In genomic region chr6:39061182-39061581, GRCh38 we compare ENCODE assay signal across 21 cellular contexts. TPM values are rescaled to one million over a fixed set of nuclear protein-coding genes. Genes with fewer than 3 reads are reported as not detected.
DNase-seq lines count a peak whose midpoint lies in the region; ATAC-seq and TF ChIP-seq lines count a peak whose summit lies in the region.
"Had no signal": no experiment of that assay in that cellular context is flagged by ENCODE, and none has a peak within 500 bp of the region (broad histone marks: within the 10 kb centered on the region; RNA-seq: fewer than 3 reads in every experiment).

No MANE protein-coding gene starts in this region.

- ATAC-seq in naive thymus-derived CD4-positive, alpha-beta T cell, result no peak
- ATAC-seq: GM12878 had no signal

- H3K27me3 ChIP-seq in naive thymus-derived CD4-positive, alpha-beta T cell (ENCODE audit: control insufficient read depth in 2 of 2, insufficient read depth in 2 of 2, low read length in 2 of 2), result no peaks in the 10 kb centered on the region

- no peaks in the 10 kb centered on the region for H3K9me3 ChIP-seq in naive thymus-derived CD4-positive, alpha-beta T cell (ENCODE audit: control insufficient read depth in 2 of 3, low read length in 3 of 3)
- H3K9me3 ChIP-seq: SJSA1 had no signal

- intact Hi-C loops in naive thymus-derived CD4-positive, alpha-beta T cell (cut with micrococcal nuclease), result no loop called here

- H3K27me3 Mint-ChIP-seq in naive thymus-derived CD4-positive, alpha-beta T cell, result peaks cover 0 to 24% (median 10%) of the 10 kb centered on the region in 5 donors

- DNase-seq in DMS79 treated with DMSO at 0.1 percent for 48 hours (lab: John Stamatoyannopoulos, UW) (peak; percentile 88), NCI-H2029 (lab: John Stamatoyannopoulos, UW) (peak; percentile 86), NCI-H524 treated with DMSO at 0.1 percent for 48 hours (lab: John Stamatoyannopoulos, UW) (no peak), NK-92 (lab: John Stamatoyannopoulos, UW; ENCODE audit: unreplicated experiment) (no peak), cerebellar nuclear complex (lab: John Stamatoyannopoulos, UW) (no peak)
- DNase-seq in naive thymus-derived CD4-positive, alpha-beta T cell, result no peak
- DNase-seq: ACHN; Calu3; CD4-positive, alpha-beta T cell; DND-41; GM23248; HCEC 1CT; NCI-H1694; NCI-H526; T-helper 2 cell had no signal

- H3K4me3 Mint-ChIP-seq in naive thymus-derived CD4-positive, alpha-beta T cell, result no peak overlapping the region
- H3K4me3 Mint-ChIP-seq: CD4-positive, alpha-beta T cell had no signal

- no peak overlapping the region for H3K4me3 ChIP-seq in naive thymus-derived CD4-positive, alpha-beta T cell (ENCODE audit: low read length)
- H3K4me3 ChIP-seq: GM12878, GM23248, SJSA1 had no signal

- TF ChIP-seq CTCF in C4-2B (conservative IDR thresholded peaks at IDR 0.05) (no peak), VCaP (conservative IDR thresholded peaks at IDR 0.05) (no peak)

- H3K27ac ChIP-seq in C4-2B, result peak overlapping the region; percentile 70
- H3K27ac ChIP-seq in VCaP, result peak overlapping the region; percentile 7; the same call in 1 of the 2 replicates
- H3K27ac ChIP-seq in naive thymus-derived CD4-positive, alpha-beta T cell (ENCODE audit: low read depth, low read length), result no peak overlapping the region
- H3K27ac ChIP-seq: GM23248, HL-60, SJSA1 had no signal

- peaks cover 0 to 3% (median 0%) of the 10 kb centered on the region in 7 donors for H3K4me1 Mint-ChIP-seq in naive thymus-derived CD4-positive, alpha-beta T cell

- no peak overlapping the region for H3K27ac Mint-ChIP-seq in naive thymus-derived CD4-positive, alpha-beta T cell
- H3K27ac Mint-ChIP-seq: CD4-positive, alpha-beta T cell had no signal

- H3K9me3 Mint-ChIP-seq in naive thymus-derived CD4-positive, alpha-beta T cell, result no peaks in the 10 kb centered on the region
- H3K9me3 Mint-ChIP-seq: CD4-positive, alpha-beta T cell had no signal

- CTCF ChIA-PET in naive thymus-derived CD4-positive, alpha-beta T cell (lab: Charles Lee), result no interaction called here

- POLR2A ChIA-PET in naive thymus-derived CD4-positive, alpha-beta T cell (lab: Charles Lee), result interaction anchor here (0.6 kb wide), 1 partner anchor 1048 kb away, joined by 3 read pairs; no protein-coding TSS in a partner anchor

- no peaks in the 10 kb centered on the region for H3K36me3 Mint-ChIP-seq in naive thymus-derived CD4-positive, alpha-beta T cell

- H3K4me1 ChIP-seq in naive thymus-derived CD4-positive, alpha-beta T cell (ENCODE audit: control insufficient read depth in 2 of 2, insufficient read depth in 2 of 2, low read length in 2 of 2), result no peaks in the 10 kb centered on the region
- H3K4me1 ChIP-seq: SJSA1 had no signal

- no peaks in the 10 kb centered on the region for H3K36me3 ChIP-seq in naive thymus-derived CD4-positive, alpha-beta T cell (ENCODE audit: control insufficient read depth in 2 of 3, insufficient read depth in 3 of 3, low read length in 3 of 3)
- H3K36me3 ChIP-seq: SJSA1 had no signal

RNA-seq across cellular contexts. Expression of gene GLP1R, which starts 12.6 kb away (rescaled TPM):
- total RNA-seq in naive thymus-derived CD4-positive, alpha-beta T cell, result not detected
- polyA plus RNA-seq in naive thymus-derived CD4-positive, alpha-beta T cell, result not detected
- total RNA-seq: CD4-positive, alpha-beta T cell; GM12878; GM23248; LHCN-M2; SJSA1 had no signal
- polyA plus RNA-seq: GM23248 had no signal

RNA-seq across cellular contexts. Expression of gene SAYSD1, which starts 53.8 kb away (rescaled TPM):
- total RNA-seq in naive thymus-derived CD4-positive, alpha-beta T cell, result 10 to 100 TPM; 15.1 to 26.8 (median 19.8) TPM
- polyA plus RNA-seq in naive thymus-derived CD4-positive, alpha-beta T cell, result 10 to 100 TPM; 18.6 to 21.6 TPM

Comparison
In these comparisons a context has a peak if more than half of its experiments do, and no peak if none do; other contexts are left out.
1. DNase-seq: peak in DMS79 treated with DMSO at 0.1 percent for 48 hours (single experiment) and NCI-H2029 (single experiment); none in naive thymus-derived CD4-positive, alpha-beta T cell (0 of 9), NCI-H524 treated with DMSO at 0.1 percent for 48 hours (single experiment), NK-92 (single experiment) and cerebellar nuclear complex (0 of 2).